Comparison of ENCODE assay signal across 30 cellular contexts in the genomic region with DNA sequence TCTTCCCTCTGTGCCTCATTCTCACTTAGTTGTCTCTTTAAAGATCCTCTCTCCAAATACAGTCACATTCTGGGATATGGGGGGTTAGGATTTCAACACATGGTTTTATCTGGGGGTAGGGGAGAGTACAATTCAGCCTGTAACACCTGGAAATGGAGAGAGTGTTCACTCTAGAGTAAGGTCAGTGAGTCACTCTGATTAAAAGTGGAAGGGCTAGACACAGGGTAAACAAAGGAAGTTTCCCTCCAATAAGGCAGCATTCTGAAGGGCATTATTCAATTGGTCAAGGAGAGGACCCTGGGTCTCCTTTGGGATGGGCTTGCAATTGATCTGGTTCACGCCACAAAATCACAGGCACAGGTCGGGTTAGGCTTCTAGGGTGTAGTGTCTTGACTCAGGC.
"Had no signal": no experiment of that assay in that cellular context is flagged by ENCODE, and none has a peak within 500 bp of the region (broad histone marks: within the 10 kb centered on the region; RNA-seq: fewer than 3 reads in every experiment).

No MANE protein-coding gene starts in this region.

- ATAC-seq: activated CD4-positive, CD25-positive, alpha-beta regulatory T cell treated with anti-CD3 and anti-CD28 coated beads, Interleukin-2, amount 50 U/mL, for 24 hours; left ventricle myocardium superior; naive thymus-derived CD4-positive, alpha-beta T cell; stimulated activated effector memory CD8-positive, alpha-beta T cell treated with anti-CD3 and anti-CD28 coated beads, Interleukin-12 subunit alpha, Interleukin-12 subunit beta, amount 100 ng/mL, for 72 hours; T-helper 17 cell had no signal

- H3K9me3 ChIP-seq: esophagus squamous epithelium, ovary, sigmoid colon, stomach had no signal

- H3K4me3 ChIP-seq: esophagus squamous epithelium, ovary, sigmoid colon, stomach, tibial artery had no signal

- H3K27me3 ChIP-seq: brain microvascular endothelial cell, esophagus squamous epithelium, ovary, sigmoid colon, stomach, tibial artery had no signal

- DNase-seq: activated CD4-positive, alpha-beta memory T cell treated with anti-CD3 and anti-CD28 coated beads for 36 hours; activated CD4-positive, alpha-beta T cell treated with anti-CD3 and anti-CD28 coated beads for 48 hours; activated CD8-positive, alpha-beta memory T cell treated with anti-CD3 and anti-CD28 coated beads, Interleukin-2, amount 50 U/mL, for 48 hours; activated gamma-delta T cell; activated naive CD4-positive, alpha-beta T cell treated with anti-CD3 and anti-CD28 coated beads, Interleukin-2, amount 10 ng/mL, durations not matched to agents 7 days and 5 days; activated T-cell treated with anti-CD3 and anti-CD28 coated beads, Interleukin-2, amount 50 U/mL, for 24 hours; amniotic stem cell; brain microvascular endothelial cell; caudate nucleus; endodermal cell; esophagus squamous epithelium; left ventricle myocardium superior; midbrain; naive thymus-derived CD4-positive, alpha-beta T cell; ovary; retina; sigmoid colon; small intestine; stimulated activated CD4-positive, alpha-beta T cell treated with anti-CD3 and anti-CD28 coated beads, Interleukin-4, amount 100 ng/mL, for 24 hours; stomach; T-helper 17 cell; T1000; tibial artery; WERI-Rb-1 had no signal

- H3K4me1 ChIP-seq: esophagus squamous epithelium, sigmoid colon, stomach, tibial artery had no signal

- H3K27ac ChIP-seq: brain microvascular endothelial cell, epithelial cell of prostate, esophagus squamous epithelium, ovary, sigmoid colon, stomach, tibial artery, WERI-Rb-1 had no signal

- H3K36me3 ChIP-seq: brain microvascular endothelial cell, esophagus squamous epithelium, ovary, sigmoid colon, stomach, tibial artery, WERI-Rb-1 had no signal

- FAIRE-seq: frontal cortex, islet of Langerhans, small intestine, urothelium cell line had no signal
